ENCODE assay signal across 11 cellular contexts in genomic region chr1:117608213-117608612, GRCh38. TPM values are rescaled to one million over a fixed set of nuclear protein-coding genes. Genes with fewer than 3 reads are reported as not detected.
A peak's percentile ranks its signal among the peaks of the same experiment; 100 is the strongest.
DNase-seq lines count a peak whose midpoint lies in the region; ATAC-seq and TF ChIP-seq lines count a peak whose summit lies in the region.
"Had no signal": no experiment of that assay in that cellular context is flagged by ENCODE, and none has a peak within 500 bp of the region (broad histone marks: within the 10 kb centered on the region; RNA-seq: fewer than 3 reads in every experiment).

No MANE protein-coding gene starts in this region.

- intact Hi-C loops in psoas muscle (cut with DNase I): loop anchor here (5.0 kb wide), 5 partner anchors 39 to 241 kb away; partner anchors contain the start of gene MAN1A2 (in 1 of the 2)
- intact Hi-C loops in tibial artery (cut with DNase I; ENCODE audit: low total_unique reads): loop anchor here (5.0 kb wide), 4 partner anchors 64 to 486 kb away; partner anchors contain the start of genes MAN1A2 and TRIM45

- no peaks in the 10 kb centered on the region for H3K9me3 ChIP-seq in DND-41 (ENCODE audit: insufficient read depth, low read length, severe bottlenecking)
- no peaks in the 10 kb centered on the region for H3K9me3 ChIP-seq in Loucy (ENCODE audit: insufficient read depth, low read depth, low read length)
- no peaks in the 10 kb centered on the region for H3K9me3 ChIP-seq in psoas muscle
- no peaks in the 10 kb centered on the region for H3K9me3 ChIP-seq in tibial artery
- H3K9me3 ChIP-seq: MG63, spleen had no signal

- no peaks in the 10 kb centered on the region for H3K9me3 Mint-ChIP-seq in effector memory CD8-positive, alpha-beta T cell

- H3K79me2 ChIP-seq in DND-41 (ENCODE audit: insufficient read depth, low read length) (peaks cover 74% of the 10 kb centered on the region), Loucy (ENCODE audit: insufficient read depth, low read length) (peaks cover 71% of the 10 kb centered on the region)

- H4K20me1 ChIP-seq in DND-41 (ENCODE audit: insufficient read depth, low read length) (peaks cover 41% of the 10 kb centered on the region), Loucy (ENCODE audit: insufficient read depth, low read length, poor library complexity, severe bottlenecking) (peaks cover 53% of the 10 kb centered on the region)

- peak overlapping the region; percentile 90 for H3K9ac ChIP-seq in DND-41 (ENCODE audit: low read depth, low read length)
- H3K9ac ChIP-seq in Loucy (ENCODE audit: low read depth, low read length, poor library complexity, severe bottlenecking): peak overlapping the region; percentile 92

- H3K27me3 ChIP-seq in DND-41 (ENCODE audit: insufficient read depth, low read length, poor library complexity): no peaks in the 10 kb centered on the region
- no peaks in the 10 kb centered on the region for H3K27me3 ChIP-seq in Loucy (ENCODE audit: insufficient read depth, low read length, poor library complexity, severe bottlenecking)
- H3K27me3 ChIP-seq in psoas muscle (ENCODE audit: insufficient read depth in 3 of 3, low read length in 2 of 3): no peaks in the 10 kb centered on the region
- H3K27me3 ChIP-seq in tibial artery: no peaks in the 10 kb centered on the region
- H3K27me3 ChIP-seq: MG63, spleen had no signal

- H2AFZ ChIP-seq in DND-41 (ENCODE audit: low read depth, low read length) (no peak overlapping the region), Loucy (ENCODE audit: low read length) (no peak overlapping the region)

- H3K27ac Mint-ChIP-seq in effector memory CD8-positive, alpha-beta T cell: peak overlapping the region; percentile 94 to 98

- ATAC-seq in DND-41 (ENCODE audit: insufficient read depth, low read depth): no peak
- ATAC-seq in effector memory CD8-positive, alpha-beta T cell (replicated peaks): no peak
- ATAC-seq in psoas muscle: no peak
- ATAC-seq: activated CD4-positive, CD25-positive, alpha-beta regulatory T cell treated with anti-CD3 and anti-CD28 coated beads, Interleukin-2, amount 50 U/mL, for 24 hours had no signal

- peaks cover 58 to 60% of the 10 kb centered on the region in 2 donors for H3K4me1 Mint-ChIP-seq in effector memory CD8-positive, alpha-beta T cell (ENCODE audit: low read depth in 2 of 2)

- H3F3A ChIP-seq in Loucy (ENCODE audit: low read depth): peaks cover 5% of the 10 kb centered on the region; the same call in 1 of the 2 replicates

- H3K4me3 ChIP-seq in DND-41 (ENCODE audit: low read depth in 1 of 2, low read length in 2 of 2): peak overlapping the region; percentile 80 to 87
- peak overlapping the region; percentile 97 for H3K4me3 ChIP-seq in Loucy (ENCODE audit: low read length, poor library complexity, severe bottlenecking)
- peak overlapping the region; percentile 93 for H3K4me3 ChIP-seq in psoas muscle
- H3K4me3 ChIP-seq in tibial artery: peak overlapping the region in 1 of 2 donors; percentile 68

- peak overlapping the region; percentile 96 to 97 for H3K4me3 Mint-ChIP-seq in effector memory CD8-positive, alpha-beta T cell

- WGBS in psoas muscle, 3 donors: 35 to 75% (median 43%) methylated on average over 6 of the region's 6 CpGs

- H3K4me2 ChIP-seq in DND-41 (ENCODE audit: insufficient read depth, low read length): peak overlapping the region; percentile 88
- H3K4me2 ChIP-seq in Loucy (ENCODE audit: low read depth, low read length, poor library complexity, severe bottlenecking): peak overlapping the region; percentile 96

- H3K36me3 Mint-ChIP-seq in effector memory CD8-positive, alpha-beta T cell (ENCODE audit: insufficient read depth): peaks cover 82% of the 10 kb centered on the region

- no peak for DNase-seq in DND-41
- no peak for DNase-seq in effector memory CD8-positive, alpha-beta T cell
- no peak for DNase-seq in psoas muscle
- DNase-seq in tibial artery: no peak
- no peak for DNase-seq in DMS79 (lab: John Stamatoyannopoulos, UW)
- no peak for DNase-seq in GM10266 (ENCODE audit: extremely low spot score)
- DNase-seq: SHP77 treated with DMSO at 0.1 percent for 48 hours, spleen had no signal

- H3K4me1 ChIP-seq in DND-41 (ENCODE audit: insufficient read depth, low read length) (peaks cover 66% of the 10 kb centered on the region), Loucy (ENCODE audit: insufficient read depth, low read length, poor library complexity, severe bottlenecking) (peaks cover 54% of the 10 kb centered on the region), psoas muscle (peaks cover 31% of the 10 kb centered on the region), tibial artery (peaks cover 0 to 44% (median 22%) of the 10 kb centered on the region in 4 donors)

- no peak for TF ChIP-seq CTCF in DND-41 (IDR thresholded peaks at IDR 0.05; ENCODE audit: borderline replicate concordance, extremely low read depth, low read length, poor library complexity, severe bottlenecking)
- no peak for TF ChIP-seq CTCF in Loucy (conservative IDR thresholded peaks at IDR 0.05; ENCODE audit: low read length)
- TF ChIP-seq CTCF in psoas muscle (IDR thresholded peaks at IDR 0.05): no peak
- no peak for TF ChIP-seq CTCF in tibial artery (IDR thresholded peaks at IDR 0.05)
- no peak for TF ChIP-seq CTCF in GM10266 (IDR thresholded peaks at IDR 0.05; ENCODE audit: control insufficient read depth, insufficient read depth, low read depth, missing control alignments)

- H3K9me2 ChIP-seq in Loucy (replicated peaks; ENCODE audit: low read depth, low read length): no peaks in the 10 kb centered on the region

- H3K27me3 Mint-ChIP-seq in effector memory CD8-positive, alpha-beta T cell: no peaks in the 10 kb centered on the region

- H3K27ac ChIP-seq in DND-41 (ENCODE audit: low read length): peak overlapping the region; percentile 93
- peak overlapping the region; percentile 91 for H3K27ac ChIP-seq in psoas muscle
- peak overlapping the region in 1 of 2 donors; percentile 25 for H3K27ac ChIP-seq in tibial artery

- peaks cover 46% of the 10 kb centered on the region for H3K36me3 ChIP-seq in DND-41 (ENCODE audit: insufficient read depth, low read length)
- H3K36me3 ChIP-seq in Loucy (ENCODE audit: insufficient read depth, low read length): no peaks in the 10 kb centered on the region
- no peaks in the 10 kb centered on the region for H3K36me3 ChIP-seq in psoas muscle (ENCODE audit: insufficient read depth in 1 of 2, low read depth in 1 of 2)
- H3K36me3 ChIP-seq in tibial artery: no peaks in the 10 kb centered on the region
- H3K36me3 ChIP-seq: MG63 had no signal

RNA-seq across cellular contexts. Expression of gene TENT5C, which starts 2.4 kb away (rescaled TPM):
- total RNA-seq in psoas muscle: 10 to 100 TPM in 3 of 4 donors, 1 to 10 TPM in 1; 3.1 to 31.4 (median 15.9) TPM
- 1 to 10 TPM; 1.5 to 9.7 (median 2.7) TPM for polyA plus RNA-seq in psoas muscle
